Comparison of ENCODE assay signal across 8 cellular contexts in the genomic region with DNA sequence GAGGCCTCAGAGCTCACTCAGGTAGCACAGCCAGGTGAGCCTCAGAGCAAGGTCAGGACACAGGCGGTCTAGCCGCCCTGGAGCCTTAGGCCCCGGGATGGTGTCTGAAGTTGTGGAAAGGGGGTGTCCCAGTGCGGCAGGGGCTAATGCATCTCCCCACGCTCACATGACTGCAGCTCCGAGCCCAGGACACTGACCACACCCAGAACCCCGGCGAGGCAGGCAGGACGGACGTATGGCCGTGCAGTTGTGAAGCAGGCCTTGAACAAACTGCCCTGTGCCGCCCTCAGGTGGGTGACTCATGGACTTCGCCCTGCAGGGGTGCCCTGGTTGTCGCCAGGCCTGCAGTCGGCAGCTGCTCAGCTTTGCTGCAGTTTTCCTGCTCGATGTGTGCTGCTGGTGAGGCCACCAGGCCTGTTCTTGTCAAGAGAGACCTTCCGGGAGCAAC. TPM values are rescaled to one million over a fixed set of nuclear protein-coding genes. Genes with fewer than 3 reads are reported as not detected.
DNase-seq lines count a peak whose midpoint lies in the region; ATAC-seq and TF ChIP-seq lines count a peak whose summit lies in the region.

No MANE protein-coding gene starts in this region.

- H3K4me1 Mint-ChIP-seq in neural progenitor cell: peaks cover 13% of the 10 kb centered on the region

- peaks cover 65% of the 10 kb centered on the region for H3K79me2 ChIP-seq in neural progenitor cell (ENCODE audit: low read depth)

- peaks cover 25% of the 10 kb centered on the region for H3K79me1 ChIP-seq in neuronal stem cell (ENCODE audit: low read depth, low read length)

- no peak overlapping the region for H4K8ac ChIP-seq in neuronal stem cell (ENCODE audit: low read depth, low read length)

- peaks cover 4% of the 10 kb centered on the region for H3K9me3 Mint-ChIP-seq in neural progenitor cell

- H3K27me3 Mint-ChIP-seq in neural progenitor cell (ENCODE audit: insufficient read depth, low read depth): no peaks in the 10 kb centered on the region

- H3K14ac ChIP-seq in neuronal stem cell (ENCODE audit: low read length): no peak overlapping the region

- no peak overlapping the region for H2BK120ac ChIP-seq in neuronal stem cell (ENCODE audit: low read depth, low read length)

- no peak overlapping the region for H3K18ac ChIP-seq in neuronal stem cell (ENCODE audit: low read length)

- H3K4me3 Mint-ChIP-seq in neural progenitor cell: no peak overlapping the region

- peaks cover 26% of the 10 kb centered on the region for H3K36me3 Mint-ChIP-seq in neural progenitor cell

- H3K36me3 ChIP-seq in neuronal stem cell (replicated peaks in 1 of 2; ENCODE audit: control insufficient read depth in 2 of 2, insufficient read depth in 2 of 2, low read length in 2 of 2) (peaks cover 34 to 67% of the 10 kb centered on the region in 2 donors), neural progenitor cell (no peaks in the 10 kb centered on the region)

- in situ Hi-C loops in G401 (cut with HindIII; ENCODE audit: low sequenced_read_pairs): no loop called here

- peaks cover 6 to 9% of the 10 kb centered on the region in 2 donors for H3K4me1 ChIP-seq in neuronal stem cell (ENCODE audit: control insufficient read depth in 2 of 2, insufficient read depth in 1 of 2, low read depth in 1 of 2, low read length in 2 of 2)
- H3K4me1 ChIP-seq in neural progenitor cell: no peaks in the 10 kb centered on the region

- H3K4me2 ChIP-seq in neuronal stem cell (ENCODE audit: insufficient read depth, low read length, poor library complexity, severe bottlenecking) (no peak overlapping the region), neural progenitor cell (no peak overlapping the region)

- DNase-seq in G401 (ENCODE audit: low spot score): peak; percentile 75
- peak; percentile 44 for DNase-seq in NCI-H226
- DNase-seq in ecto neural progenitor cell (ENCODE audit: low spot score): peak; percentile 43
- no peak for DNase-seq in neuronal stem cell (ENCODE audit: low spot score)
- no peak for DNase-seq in GM20000 (ENCODE audit: low spot score)
- no peak for DNase-seq in neural progenitor cell (ENCODE audit: low spot score)

- H3F3A ChIP-seq in neural progenitor cell (ENCODE audit: low read depth): peaks cover 10% of the 10 kb centered on the region

- H3K9ac ChIP-seq in neuronal stem cell (ENCODE audit: low read depth, low read length, poor library complexity): no peak overlapping the region
- H3K9ac ChIP-seq in neural progenitor cell: no peak overlapping the region

- no peak for ATAC-seq in HG03097 (IDR thresholded peaks at IDR 0.05; ENCODE audit: low FRiP score, unreplicated experiment)
- no peak for ATAC-seq in GM21619 (IDR thresholded peaks at IDR 0.05; ENCODE audit: unreplicated experiment)

- no peak overlapping the region for H3K4ac ChIP-seq in neuronal stem cell (ENCODE audit: low read length)

- no peak overlapping the region for H2BK15ac ChIP-seq in neuronal stem cell (ENCODE audit: low read length)

- H4K20me1 ChIP-seq in neural progenitor cell (ENCODE audit: low read depth): peaks cover 13% of the 10 kb centered on the region

- H4K91ac ChIP-seq in neuronal stem cell (ENCODE audit: low read depth, low read length, poor library complexity): no peak overlapping the region

- no peak overlapping the region for H3K27ac Mint-ChIP-seq in neural progenitor cell

- H3K27me3 ChIP-seq in neuronal stem cell (ENCODE audit: control insufficient read depth in 3 of 3, insufficient read depth in 3 of 3, low read depth in 1 of 3, low read length in 3 of 3): no peaks in the 10 kb centered on the region
- H3K27me3 ChIP-seq in neural progenitor cell: no peaks in the 10 kb centered on the region

- H2BK12ac ChIP-seq in neuronal stem cell (ENCODE audit: low read length): no peak overlapping the region

- peaks cover 12 to 22% of the 10 kb centered on the region in 2 donors for H3K9me3 ChIP-seq in neuronal stem cell (replicated peaks in 1 of 2; ENCODE audit: control insufficient read depth in 2 of 2, insufficient read depth in 1 of 2, low read depth in 1 of 2, low read length in 2 of 2)
- peaks cover 6% of the 10 kb centered on the region for H3K9me3 ChIP-seq in neural progenitor cell (ENCODE audit: low read depth)

- TF ChIP-seq CTCF in GM20000 (IDR thresholded peaks at IDR 0.05; ENCODE audit: extremely low read depth, missing control alignments) (no peak), neural progenitor cell (IDR thresholded peaks at IDR 0.05) (no peak)

- H3K4me3 ChIP-seq in neuronal stem cell (ENCODE audit: low read length in 2 of 2) (no peak overlapping the region), neural progenitor cell (no peak overlapping the region)

- WGBS in neuronal stem cell (ENCODE audit: extremely low coverage in 2 of 2, insufficient read length in 2 of 2, insufficient replicate concordance in 1 of 2), 2 donors: no CpG with 5 or more reads among the region's 17 CpGs

- H2BK5ac ChIP-seq in neuronal stem cell (ENCODE audit: low read length): no peak overlapping the region

- no peak overlapping the region for H2AFZ ChIP-seq in neuronal stem cell (ENCODE audit: low read length)
- H2AFZ ChIP-seq in neural progenitor cell (replicated peaks): no peak overlapping the region

- H3K23ac ChIP-seq in neuronal stem cell (ENCODE audit: low read depth, low read length, poor library complexity): peak overlapping the region; percentile 81

- H2AK5ac ChIP-seq in neuronal stem cell (ENCODE audit: low read depth, low read length): no peak overlapping the region

- no peak overlapping the region for H3K27ac ChIP-seq in neuronal stem cell (replicated peaks; ENCODE audit: low read length)
- H3K27ac ChIP-seq in neural progenitor cell: no peak overlapping the region

RNA-seq across cellular contexts. Expression of a gene that starts 5.0 kb away (rescaled TPM):
- total RNA-seq in G401 (2014; rRNA removed; shearing (Covaris generic)): 73.7 and 83.1 TPM in 2 replicates
- polyA plus RNA-seq in neuronal stem cell (2013, experiment 1 of 2): 14.0 TPM
- 12.9 TPM for polyA plus RNA-seq in neuronal stem cell (2013, experiment 2 of 2)
- total RNA-seq in neural progenitor cell (ENCODE audit: low replicate concordance): 11.8 and 15.6 TPM in 2 replicates

RNA-seq across cellular contexts. Expression of a gene that starts 5.6 kb away (rescaled TPM):
- total RNA-seq in G401 (2014; rRNA removed; shearing (Covaris generic)): 54.0 and 63.5 TPM in 2 replicates
- polyA plus RNA-seq in neuronal stem cell (2013, experiment 1 of 2): 26.4 TPM
- 26.5 TPM for polyA plus RNA-seq in neuronal stem cell (2013, experiment 2 of 2)
- 23.5 and 45.2 TPM in 2 replicates for total RNA-seq in neural progenitor cell (ENCODE audit: low replicate concordance)

Comparison
In these comparisons a context has a peak if more than half of its experiments do, and no peak if none do; other contexts are left out.
1. DNase-seq: peak in G401 (single experiment), NCI-H226 (single experiment) and ecto neural progenitor cell (single experiment); none in neuronal stem cell (single experiment), GM20000 (single experiment) and neural progenitor cell (single experiment).